Comparison of ENCODE assay signal across 27 cellular contexts in the genomic region with DNA sequence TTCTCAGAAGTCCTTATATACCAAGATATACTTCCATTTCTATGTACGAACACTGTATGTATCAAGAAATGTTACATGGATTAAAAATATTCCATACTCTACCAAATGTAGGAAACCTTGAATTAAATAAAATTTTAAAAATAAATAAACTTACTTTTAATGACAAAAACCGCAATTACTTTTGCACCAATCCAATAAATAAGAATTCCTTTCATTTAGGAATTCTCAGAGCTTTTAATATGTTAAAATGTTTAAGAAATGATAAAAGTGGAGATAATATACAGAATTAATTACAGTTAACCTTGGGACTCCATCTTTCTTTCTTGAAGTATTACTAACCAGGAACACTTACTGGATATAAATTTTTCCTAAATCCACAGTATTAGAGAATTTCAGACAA.
"Had no signal": no experiment of that assay in that cellular context is flagged by ENCODE, and none has a peak within 500 bp of the region (broad histone marks: within the 10 kb centered on the region; RNA-seq: fewer than 3 reads in every experiment).

No MANE protein-coding gene starts in this region.

- FAIRE-seq: colon, endometrium, endothelial cell of umbilical vein had no signal

- H3K4me1 ChIP-seq: colonic mucosa, esophagus muscularis mucosa, esophagus squamous epithelium, foreskin keratinocyte, gastrocnemius medialis, gastroesophageal sphincter, heart left ventricle, heart right ventricle had no signal

- H3K4me3 ChIP-seq: colonic mucosa, coronary artery, dorsolateral prefrontal cortex, esophagus muscularis mucosa, esophagus squamous epithelium, gastrocnemius medialis, gastroesophageal sphincter, heart left ventricle, heart right ventricle had no signal

- H3K27me3 ChIP-seq: colonic mucosa, dorsolateral prefrontal cortex, esophagus muscularis mucosa, esophagus squamous epithelium, foreskin keratinocyte, gastrocnemius medialis, gastroesophageal sphincter, heart left ventricle, heart right ventricle had no signal

- H3K27ac ChIP-seq: colonic mucosa, coronary artery, dorsolateral prefrontal cortex, epithelial cell of prostate, esophagus muscularis mucosa, esophagus squamous epithelium, foreskin keratinocyte, gastrocnemius medialis, gastroesophageal sphincter, heart left ventricle, heart right ventricle had no signal

- ATAC-seq: effector memory CD8-positive, alpha-beta T cell; esophagus mucosa; foreskin keratinocyte; gastrocnemius medialis; gastroesophageal sphincter; heart left ventricle; heart right ventricle had no signal

- H3K36me3 ChIP-seq: colonic mucosa, esophagus muscularis mucosa, esophagus squamous epithelium, gastrocnemius medialis, gastroesophageal sphincter, heart left ventricle, heart right ventricle had no signal

- H3K9me3 ChIP-seq: colonic mucosa, esophagus muscularis mucosa, esophagus squamous epithelium, gastrocnemius medialis, gastroesophageal sphincter, heart left ventricle, heart right ventricle had no signal

- DNase-seq: colonic mucosa; cortex of kidney; dermis blood vessel endothelial cell; dorsolateral prefrontal cortex; effector CD4-positive, alpha-beta T cell; effector CD8-positive, alpha-beta T cell; effector memory CD4-positive, alpha-beta T cell; effector memory CD8-positive, alpha-beta T cell; endodermal cell; erythroblast; esophagus squamous epithelium; foreskin fibroblast; foreskin keratinocyte; foreskin melanocyte; gastrocnemius medialis; glutamatergic neuron; head of caudate nucleus; heart left ventricle; heart right ventricle had no signal
